In the genomic region with DNA sequence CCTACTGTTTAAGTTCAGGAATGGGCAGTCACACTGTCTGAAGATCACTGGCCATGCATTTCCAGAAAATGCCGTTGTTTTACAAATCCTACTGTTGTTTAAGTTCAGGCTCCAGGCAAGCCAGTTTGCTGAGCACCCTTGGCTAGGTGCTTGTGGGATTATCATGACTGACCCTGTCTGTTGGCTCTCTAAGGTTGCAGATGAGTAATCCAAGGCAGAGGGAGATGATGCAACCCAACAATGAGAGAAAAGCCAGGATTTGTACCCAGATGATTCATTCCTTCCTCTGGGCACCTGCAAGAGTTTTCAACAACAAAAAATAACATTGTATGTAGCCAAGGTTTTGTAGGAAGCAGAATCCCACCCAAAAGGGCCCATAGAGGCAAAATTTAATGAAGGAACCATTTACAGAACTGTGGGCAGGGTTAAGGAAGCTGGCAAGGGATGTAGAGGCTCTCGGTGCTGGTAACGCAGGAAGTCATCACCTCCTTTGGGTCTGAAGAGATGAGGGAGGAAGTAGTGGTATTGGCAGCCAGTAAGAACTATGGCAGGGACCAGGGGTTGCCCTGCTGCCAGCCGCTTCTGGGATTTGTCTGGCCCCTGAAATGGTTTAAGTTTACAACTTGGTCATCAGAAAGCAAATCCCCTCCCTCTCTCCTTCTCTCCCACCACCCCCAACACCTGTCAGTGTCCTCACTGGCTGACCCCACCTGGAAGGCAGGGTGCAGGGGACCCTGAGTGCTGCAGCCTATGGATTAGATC, we compare ENCODE assay signal across 17 cellular contexts. TPM values are rescaled to one million over a fixed set of nuclear protein-coding genes. Genes with fewer than 3 reads are reported as not detected.
DNase-seq lines count a peak whose midpoint lies in the region; ATAC-seq, FAIRE-seq and TF ChIP-seq lines count a peak whose summit lies in the region.
"Had no signal": no experiment of that assay in that cellular context is flagged by ENCODE, and none has a peak within 500 bp of the region (broad histone marks: within the 10 kb centered on the region; RNA-seq: fewer than 3 reads in every experiment).

No MANE protein-coding gene starts in this region.

- no peak overlapping the region for H3K4me2 ChIP-seq in K562 (ENCODE audit: insufficient read depth, low read length)

- no peaks in the 10 kb centered on the region for H4K20me1 ChIP-seq in K562 (replicated peaks; ENCODE audit: control insufficient read depth, insufficient read depth, low read length)

- no peaks in the 10 kb centered on the region for H3K9me3 ChIP-seq in K562 (replicated peaks; ENCODE audit: control insufficient read depth, insufficient read depth, low read depth, low read length)
- no peaks in the 10 kb centered on the region for H3K9me3 ChIP-seq in BE2C
- H3K9me3 ChIP-seq: adrenal gland, colonic mucosa, right atrium auricular region had no signal

- in situ Hi-C loops in K562 (cut with MboI) = no loop called here

- H3K36me3 ChIP-seq in K562 (ENCODE audit: control insufficient read depth, insufficient read depth, low read length) (no peaks in the 10 kb centered on the region), BE2C (no peaks in the 10 kb centered on the region)
- H3K36me3 ChIP-seq: adrenal gland, colonic mucosa, right atrium auricular region had no signal

- H3K27me3 ChIP-seq in K562 (ENCODE audit: control insufficient read depth in 2 of 2, insufficient read depth in 2 of 2, low read length in 2 of 2) = no peaks in the 10 kb centered on the region
- H3K27me3 ChIP-seq in BE2C = no peaks in the 10 kb centered on the region
- H3K27me3 ChIP-seq: adrenal gland, colonic mucosa, right atrium auricular region had no signal

- ATAC-seq in K562 = no peak
- no peak for ATAC-seq in HG02970 (IDR thresholded peaks at IDR 0.05; ENCODE audit: low FRiP score, unreplicated experiment)
- ATAC-seq: activated CD8-positive, alpha-beta T cell treated with anti-CD3 and anti-CD28 coated beads for 36 hours had no signal

- intact Hi-C loops in K562 (cut with micrococcal nuclease) = no loop called here

- TF ChIP-seq CTCF in AG10803 (conservative IDR thresholded peaks at IDR 0.05; ENCODE audit: low read length) = no peak
- no peak for TF ChIP-seq CTCF in K562 (IDR thresholded peaks at IDR 0.05 in 2 of 3, conservative IDR thresholded peaks at IDR 0.05 in 1 of 3; ENCODE audit: insufficient read depth in 2 of 3, low read depth in 1 of 3, low read length in 3 of 3)
- no peak for TF ChIP-seq CTCF in BE2C (IDR thresholded peaks at IDR 0.05; ENCODE audit: low read depth, low read length)

- WGBS in K562 (ENCODE audit: insufficient coverage, low coverage, missing lambda C conversion rate) = 3% methylated on average over 4 of the region's 4 CpGs

- CTCF ChIA-PET in K562 (lab: Yijun Ruan, JAX; ENCODE audit: low intra/inter-chr PET ratio) = no interaction called here

- POLR2A ChIA-PET in K562 (lab: Yijun Ruan, JAX) = interaction anchor here (0.6 kb wide), 1 partner anchor 515 kb away, joined by 3 read pairs; no protein-coding TSS in a partner anchor

- TF ChIP-seq POLR2A in K562 (conservative IDR thresholded peaks at IDR 0.05) = no peak

- H3K27ac ChIP-seq in K562 (ENCODE audit: extremely low read depth, low read depth, low read length) = no peak overlapping the region
- H3K27ac ChIP-seq: adrenal gland, colonic mucosa, right atrium auricular region had no signal

- no peaks in the 10 kb centered on the region for H3K9me1 ChIP-seq in K562 (ENCODE audit: control insufficient read depth, insufficient read depth, low read length)

- no TSS peak for BruUV-seq in K562 (replicated peaks; lab: Mats Ljungman, UMichigan)

- TF ChIP-seq EP300 in K562 (IDR thresholded peaks at IDR 0.05; ENCODE audit: low read length) = no peak

- DNase-seq in AG10803 (ENCODE audit: low read depth) (peak; percentile 85), HK-2 (ENCODE audit: unreplicated experiment) (peak; percentile 6), K562 (ENCODE audit: extremely low read depth in 1 of 4, low spot score in 3 of 4) (no peak), kidney tubule cell (ENCODE audit: low spot score) (peak; percentile 7), BE2C (no peak)
- DNase-seq in activated CD4-positive, alpha-beta T cell treated with anti-CD3 and anti-CD28 coated beads, Interleukin-2, amount 50 U/mL, for 1 hour = no peak
- DNase-seq in stimulated activated naive CD4-positive, alpha-beta T cell (lab: John Stamatoyannopoulos, UW) = no peak
- DNase-seq: activated CD8-positive, alpha-beta T cell treated with anti-CD3 and anti-CD28 coated beads for 36 hours; colonic mucosa; erythroblast; KBM-7; NCI-H1417 treated with DMSO at 0.1 percent for 48 hours; nephron progenitor cell had no signal

- no peak for TF ChIP-seq RAD21 in K562 (CRISPR knock-in tag; conservative IDR thresholded peaks at IDR 0.05 in 1 of 2, IDR thresholded peaks at IDR 0.05 in 1 of 2)

- no peaks in the 10 kb centered on the region for H3K4me1 ChIP-seq in K562 (replicated peaks in 1 of 2; ENCODE audit: control insufficient read depth in 2 of 2, insufficient read depth in 2 of 2, low read length in 2 of 2)
- no peaks in the 10 kb centered on the region for H3K4me1 ChIP-seq in BE2C
- H3K4me1 ChIP-seq: adrenal gland, colonic mucosa, right atrium auricular region had no signal

- H2AFZ ChIP-seq in K562 (ENCODE audit: low read depth, low read length) = no peak overlapping the region

- H3K4me3 ChIP-seq in AG10803 (ENCODE audit: low read length) (no peak overlapping the region), K562 (no peak overlapping the region), BE2C (ENCODE audit: low read depth, low read length) (no peak overlapping the region)
- H3K4me3 ChIP-seq: adrenal gland, colonic mucosa, right atrium auricular region had no signal

- no peak for FAIRE-seq in K562 (lab: Jason Lieb, UNC)
- FAIRE-seq: H1 had no signal

- H3K9ac ChIP-seq in K562 (ENCODE audit: insufficient read depth in 1 of 2, low read depth in 2 of 2, low read length in 2 of 2) = no peak overlapping the region

- H3K79me2 ChIP-seq in K562 (ENCODE audit: control insufficient read depth, insufficient read depth, low read length) = no peaks in the 10 kb centered on the region

TF ChIP-seq in K562, 482 proteins besides CTCF, POLR2A, EP300 and RAD21 (continues in another document):
- TF ChIP-seq ADNP (tag; IDR thresholded peaks at IDR 0.05) (no peak), FOXP1 (CRISPR knock-in tag; IDR thresholded peaks at IDR 0.05) (no peak), TBP (optimal IDR thresholded peaks at IDR 0.05; ENCODE audit: low read depth, low read length) (no peak), ZNF766 (CRISPR knock-in tag; conservative IDR thresholded peaks at IDR 0.05) (no peak), POLR2AphosphoS5 (IDR thresholded peaks at IDR 0.05; ENCODE audit: control insufficient read depth, insufficient read depth, low read depth, low read length) (no peak), NR2C2 (CRISPR knock-in tag; IDR thresholded peaks at IDR 0.05) (no peak), NR2C2 (tag; IDR thresholded peaks at IDR 0.05) (no peak), KDM5B (IDR thresholded peaks at IDR 0.05; ENCODE audit: insufficient replicate concordance, low read depth, low read length) (no peak), ZC3H11A (IDR thresholded peaks at IDR 0.05; ENCODE audit: low read depth, low read length) (no peak), ARID1B (IDR thresholded peaks at IDR 0.05) (no peak), GATA2 (CRISPR knock-in tag; IDR thresholded peaks at IDR 0.05) (no peak), RBFOX2 (IDR thresholded peaks at IDR 0.05; ENCODE audit: low read depth, low read length) (no peak)
- TF ChIP-seq, protein P1, sequence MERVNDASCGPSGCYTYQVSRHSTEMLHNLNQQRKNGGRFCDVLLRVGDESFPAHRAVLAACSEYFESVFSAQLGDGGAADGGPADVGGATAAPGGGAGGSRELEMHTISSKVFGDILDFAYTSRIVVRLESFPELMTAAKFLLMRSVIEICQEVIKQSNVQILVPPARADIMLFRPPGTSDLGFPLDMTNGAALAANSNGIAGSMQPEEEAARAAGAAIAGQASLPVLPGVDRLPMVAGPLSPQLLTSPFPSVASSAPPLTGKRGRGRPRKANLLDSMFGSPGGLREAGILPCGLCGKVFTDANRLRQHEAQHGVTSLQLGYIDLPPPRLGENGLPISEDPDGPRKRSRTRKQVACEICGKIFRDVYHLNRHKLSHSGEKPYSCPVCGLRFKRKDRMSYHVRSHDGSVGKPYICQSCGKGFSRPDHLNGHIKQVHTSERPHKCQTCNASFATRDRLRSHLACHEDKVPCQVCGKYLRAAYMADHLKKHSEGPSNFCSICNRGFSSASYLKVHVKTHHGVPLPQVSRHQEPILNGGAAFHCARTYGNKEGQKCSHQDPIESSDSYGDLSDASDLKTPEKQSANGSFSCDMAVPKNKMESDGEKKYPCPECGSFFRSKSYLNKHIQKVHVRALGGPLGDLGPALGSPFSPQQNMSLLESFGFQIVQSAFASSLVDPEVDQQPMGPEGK (CRISPR knock-in tag; IDR thresholded peaks at IDR 0.05; ENCODE audit: borderline replicate concordance) = no peak

RNA-seq across cellular contexts. Expression of a gene that starts 54.8 kb away (rescaled TPM):
- 0.56 and 1.8 TPM in 2 replicates for total RNA-seq in K562 (2011; cell fraction: chromatin; rRNA removed; ENCODE audit: low replicate concordance)
- total RNA-seq in K562 (2011; cell fraction: nucleolus; rRNA removed) = 1.8 and 2.5 TPM in 2 replicates
- total RNA-seq in K562 (2011; cell fraction: nucleoplasm; rRNA removed) = 1.0 and 1.3 TPM in 2 replicates
- total RNA-seq in K562 (2014; rRNA removed) (4.9 and 6.5 TPM in 2 replicates), K562 (2014; rRNA removed; fragmentation: Illumina TruSeq; extraction: Trizol) (1.3 and 1.6 TPM in 2 replicates), K562 (2015; rRNA removed; fragmentation: Illumina TruSeq; extraction: Trizol) (1.6 and 2.3 TPM in 2 replicates), K562 (2021) (6.1 and 6.3 TPM in 2 replicates)
- polyA plus RNA-seq in K562 (2011; rRNA removed) (2.7 and 4.0 TPM in 2 replicates), K562 (2014; fragmentation: Illumina TruSeq; extraction: Trizol) (1.3 and 1.9 TPM in 2 replicates), K562 (2014; fragmentation: Nextera tagmentation; extraction: Ambion mirVana) (1 to 10 TPM; 1.4 to 1.8 TPM), K562 (2014; rRNA removed) (6.0 and 8.3 TPM in 2 replicates)
- 2.9 and 12.3 TPM in 2 replicates for polyA plus RNA-seq in K562 (2011; cell fraction: cytosol; rRNA removed)
- 4.8 and 6.3 TPM in 2 replicates for polyA plus RNA-seq in K562 (2011; cell fraction: nucleus; rRNA removed)
- 2.0 and 7.0 TPM in 2 replicates for polyA plus RNA-seq in K562 (2012)
- 0.21 and 0.30 TPM in 2 replicates for polyA minus RNA-seq in K562 (2011; rRNA and poly(A)+ RNA removed)
- polyA minus RNA-seq in K562 (2011; cell fraction: cytosol; rRNA and poly(A)+ RNA removed) = 0.73 and 2.4 TPM in 2 replicates
- polyA minus RNA-seq in K562 (2011; cell fraction: nucleus; rRNA and poly(A)+ RNA removed) = 1.8 and 2.2 TPM in 2 replicates
- polyA plus RNA-seq in BE2C (2012; ENCODE audit: insufficient read depth, insufficient read length, low read depth) = 4.3 TPM
- total RNA-seq: H1 had no signal

Comparison
In these comparisons a context has a peak if more than half of its experiments do, and no peak if none do; other contexts are left out.
1. DNase-seq: peak in AG10803 (single experiment), HK-2 (single experiment) and kidney tubule cell (single experiment); none in K562 (0 of 4), activated CD4-positive, alpha-beta T cell treated with anti-CD3 and anti-CD28 coated beads, Interleukin-2, amount 50 U/mL, for 1 hour (single experiment), BE2C (single experiment) and stimulated activated naive CD4-positive, alpha-beta T cell (0 of 6).